Comparison of ENCODE assay signal across 9 cellular contexts in genomic region chr2:234308814-234309195, GRCh38.
A peak's percentile ranks its signal among the peaks of the same experiment; 100 is the strongest.
DNase-seq lines count a peak whose midpoint lies in the region; ATAC-seq and TF ChIP-seq lines count a peak whose summit lies in the region.
"Had no signal": no experiment of that assay in that cellular context is flagged by ENCODE, and none has a peak within 500 bp of the region (broad histone marks: within the 10 kb centered on the region; RNA-seq: fewer than 3 reads in every experiment).

No MANE protein-coding gene starts in this region.

- peak; percentile 31 for DNase-seq in activated CD4-positive, CD25-positive, alpha-beta regulatory T cell treated with anti-CD3 and anti-CD28 coated beads, Interleukin-2, amount 50 U/mL, for 16 hours (ENCODE audit: low read depth, low spot score)
- no peak for DNase-seq in activated CD4-positive, CD25-positive, alpha-beta regulatory T cell treated with anti-CD3 and anti-CD28 coated beads, Interleukin-2, amount 50 U/mL, for 72 hours
- peak; percentile 88 for DNase-seq in activated CD4-positive, alpha-beta memory T cell treated with anti-CD3 and anti-CD28 coated beads for 36 hours
- DNase-seq in fibroblast of the aortic adventitia (ENCODE audit: low read depth) (peak; percentile 45), thyroid gland (no peak), testis (no peak)
- peak; percentile 40 to 68 (median 60) for DNase-seq in stimulated activated CD4-positive, alpha-beta T cell treated with anti-CD3 and anti-CD28 coated beads, TNF-alpha, amount 100 ng/mL, for 24 hours (ENCODE audit: low read depth in 3 of 3)

- H3K9me3 Mint-ChIP-seq in activated CD4-positive, alpha-beta memory T cell treated with anti-CD3 and anti-CD28 coated beads for 36 hours: peaks cover 8% of the 10 kb centered on the region

- no peaks in the 10 kb centered on the region for H3K27me3 Mint-ChIP-seq in activated CD4-positive, alpha-beta memory T cell treated with anti-CD3 and anti-CD28 coated beads for 36 hours

- H3K4me1 ChIP-seq in thyroid gland (no peaks in the 10 kb centered on the region), testis (no peaks in the 10 kb centered on the region)
- H3K4me1 ChIP-seq: upper lobe of left lung had no signal

- TF ChIP-seq CTCF in fibroblast of the aortic adventitia (IDR thresholded peaks at IDR 0.05; ENCODE audit: insufficient read depth, low read length) (no peak), thyroid gland (IDR thresholded peaks at IDR 0.05) (no peak), testis (IDR thresholded peaks at IDR 0.05) (no peak)

- ATAC-seq in HG03439 (IDR thresholded peaks at IDR 0.05; ENCODE audit: unreplicated experiment): peak; percentile 76

- 63 to 67% methylated on average over 6 of the region's 6 CpGs for WGBS in thyroid gland, 2 donors
- WGBS in testis, 2 donors: 86 to 87% methylated on average over 6 of the region's 6 CpGs

- CTCF ChIA-PET in activated CD4-positive, alpha-beta memory T cell treated with anti-CD3 and anti-CD28 coated beads for 36 hours (lab: Charles Lee): interaction anchor here (1.1 to 3.2 kb wide), 5 partner anchors 9 to 188 kb away, joined by 3 to 20 read pairs (median 3); partner anchors contain the start of gene ARL4C

- intact Hi-C loops in activated CD4-positive, alpha-beta memory T cell treated with anti-CD3 and anti-CD28 coated beads for 36 hours (cut with micrococcal nuclease): loop anchor here (1.0 to 2.0 kb wide), 7 partner anchors 13 to 180 kb away; no protein-coding TSS in a partner anchor
- intact Hi-C loops in thyroid gland (cut with DNase I) (no loop called here), testis (cut with DNase I; ENCODE audit: low total_unique reads) (no loop called here)

- peaks cover 56% of the 10 kb centered on the region for H3K4me1 Mint-ChIP-seq in activated CD4-positive, alpha-beta memory T cell treated with anti-CD3 and anti-CD28 coated beads for 36 hours (ENCODE audit: low read depth)

- H3K4me3 Mint-ChIP-seq in activated CD4-positive, alpha-beta memory T cell treated with anti-CD3 and anti-CD28 coated beads for 36 hours: peak overlapping the region; percentile 38

- POLR2A ChIA-PET in activated CD4-positive, alpha-beta memory T cell treated with anti-CD3 and anti-CD28 coated beads for 36 hours (lab: Charles Lee): interaction anchor here (0.8 to 3.3 kb wide), 9 partner anchors 17 to 189 kb away, joined by 3 to 40 read pairs (median 4); partner anchors contain the start of gene ARL4C

- H3K27ac Mint-ChIP-seq in activated CD4-positive, alpha-beta memory T cell treated with anti-CD3 and anti-CD28 coated beads for 36 hours: peak overlapping the region; percentile 89

- TF ChIP-seq POLR2A in thyroid gland (IDR thresholded peaks at IDR 0.05) (no peak), testis (IDR thresholded peaks at IDR 0.05) (no peak)

- H3K27me3 ChIP-seq in thyroid gland (no peaks in the 10 kb centered on the region), testis (no peaks in the 10 kb centered on the region)
- H3K27me3 ChIP-seq: upper lobe of left lung had no signal

- no peak overlapping the region for H3K27ac ChIP-seq in thyroid gland
- H3K27ac ChIP-seq in testis: no peak overlapping the region

- H3K9me3 ChIP-seq in thyroid gland (no peaks in the 10 kb centered on the region), testis (no peaks in the 10 kb centered on the region)
- H3K9me3 ChIP-seq: upper lobe of left lung had no signal

- H3K36me3 ChIP-seq in thyroid gland: no peaks in the 10 kb centered on the region
- no peaks in the 10 kb centered on the region for H3K36me3 ChIP-seq in testis (ENCODE audit: low read depth, missing control alignments)
- H3K36me3 ChIP-seq: upper lobe of left lung had no signal

- H3K36me3 Mint-ChIP-seq in activated CD4-positive, alpha-beta memory T cell treated with anti-CD3 and anti-CD28 coated beads for 36 hours: peaks cover 3% of the 10 kb centered on the region

- H3K4me3 ChIP-seq in fibroblast of the aortic adventitia (ENCODE audit: low read depth, low read length) (no peak overlapping the region), thyroid gland (replicated peaks in 1 of 3) (no peak overlapping the region), testis (no peak overlapping the region)
- H3K4me3 ChIP-seq: upper lobe of left lung had no signal

Comparison
In these comparisons a context has a peak if more than half of its experiments do, and no peak if none do; other contexts are left out.
1. DNase-seq: peak in activated CD4-positive, CD25-positive, alpha-beta regulatory T cell treated with anti-CD3 and anti-CD28 coated beads, Interleukin-2, amount 50 U/mL, for 16 hours (single experiment), activated CD4-positive, alpha-beta memory T cell treated with anti-CD3 and anti-CD28 coated beads for 36 hours (single experiment), fibroblast of the aortic adventitia (single experiment) and stimulated activated CD4-positive, alpha-beta T cell treated with anti-CD3 and anti-CD28 coated beads, TNF-alpha, amount 100 ng/mL, for 24 hours (3 of 3); none in activated CD4-positive, CD25-positive, alpha-beta regulatory T cell treated with anti-CD3 and anti-CD28 coated beads, Interleukin-2, amount 50 U/mL, for 72 hours (single experiment), thyroid gland (0 of 2) and testis (single experiment).